22 cellular contexts compared by ENCODE assay signal in the genomic region with DNA sequence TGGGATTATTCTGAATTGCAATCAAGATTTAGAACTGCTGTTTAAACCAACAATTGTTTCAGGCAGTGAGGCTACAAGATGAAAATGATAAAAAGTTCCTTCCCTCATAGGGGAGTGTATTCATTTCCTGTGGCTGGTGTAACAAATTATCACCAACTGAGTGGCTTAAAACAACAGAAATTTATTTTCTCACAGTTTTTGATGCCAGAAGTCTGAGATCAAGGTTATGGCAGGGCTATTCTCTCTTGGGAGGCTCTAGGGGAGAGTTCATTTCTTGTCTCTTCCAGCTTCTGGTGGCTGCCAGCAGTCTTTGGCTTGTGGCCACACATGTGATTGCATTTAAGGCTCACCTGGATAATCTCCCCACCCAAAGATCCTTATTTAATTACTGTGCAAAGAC.
"Had no signal": no experiment of that assay in that cellular context is flagged by ENCODE, and none has a peak within 500 bp of the region (broad histone marks: within the 10 kb centered on the region; RNA-seq: fewer than 3 reads in every experiment).

No MANE protein-coding gene starts in this region.

- DNase-seq: IMR-90, Kasumi-1, MM.1S, NCI-H1092 treated with DMSO at 0.1 percent for 48 hours, NCI-H1417, NCI-H1436 treated with DMSO at 0.1 percent for 48 hours, NCI-H1694, NCI-H187 treated with DMSO at 0.1 percent for 48 hours, NCI-H2029 treated with DMSO at 0.1 percent for 48 hours, NCI-H2171 treated with DMSO at 0.1 percent for 48 hours, NCI-H345, NCI-H510A, NCI-H524 treated with DMSO at 0.1 percent for 48 hours, NCI-H69, NCI-H774, RPMI8226, SHP77 treated with DMSO at 0.1 percent for 48 hours, SJCRH30 had no signal

- H3K27ac ChIP-seq: KMS-11, SJCRH30 had no signal

- ATAC-seq: HepG2, SK-N-SH treated with all-trans-retinoic acid at 6 μM for 48 hours had no signal

- H3K4me2 ChIP-seq: KMS-11 had no signal

- H3K9ac ChIP-seq: KMS-11 had no signal

- FAIRE-seq: HepG2, RCC 7860 had no signal

- H3K4me3 ChIP-seq: SJCRH30 had no signal

- H3K36me3 ChIP-seq: SJCRH30 had no signal

- H3K27me3 ChIP-seq: SJCRH30 had no signal

- H3K9me3 ChIP-seq: SJCRH30 had no signal

- H3K4me1 ChIP-seq: SJCRH30 had no signal
